In the genomic region with DNA sequence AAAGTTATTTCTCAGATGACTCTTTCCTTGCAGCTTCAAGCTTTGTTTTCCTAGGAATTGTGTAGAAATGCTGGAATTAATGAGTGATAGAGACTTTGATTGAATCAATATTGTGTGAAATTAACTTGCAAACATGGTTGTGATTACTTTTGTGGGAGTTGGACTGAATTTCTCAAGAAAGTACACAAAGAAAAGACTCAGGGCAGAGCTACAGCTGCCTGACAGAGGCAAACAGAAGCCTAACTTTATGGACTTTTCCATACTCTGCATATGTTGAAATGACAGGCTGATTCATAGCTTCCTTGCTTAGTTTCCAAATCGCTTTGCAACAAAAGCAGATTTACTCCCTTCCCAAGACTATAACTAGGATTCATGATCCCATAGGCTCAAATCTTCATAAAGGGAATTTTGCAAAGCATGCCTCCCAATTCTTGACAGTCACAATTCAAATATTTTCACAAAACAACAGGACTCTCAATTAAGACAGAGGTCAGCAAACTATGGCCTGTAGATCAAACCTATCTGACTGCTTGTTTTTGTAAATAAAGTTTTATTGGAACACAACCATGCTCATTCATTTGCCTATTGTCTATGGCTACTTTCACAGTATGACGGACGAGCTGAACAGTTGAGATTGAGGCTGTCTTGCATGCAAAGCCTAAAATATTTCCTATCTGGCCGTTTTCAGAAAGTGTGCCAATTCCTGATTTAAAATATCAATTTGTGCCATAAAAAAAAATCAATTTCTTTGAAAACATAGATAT, we compare ENCODE assay signal across 16 cellular contexts. TPM values are rescaled to one million over a fixed set of nuclear protein-coding genes. Genes with fewer than 3 reads are reported as not detected.
DNase-seq lines count a peak whose midpoint lies in the region; ATAC-seq and TF ChIP-seq lines count a peak whose summit lies in the region.
"Had no signal": no experiment of that assay in that cellular context is flagged by ENCODE, and none has a peak within 500 bp of the region (broad histone marks: within the 10 kb centered on the region; RNA-seq: fewer than 3 reads in every experiment).

No MANE protein-coding gene starts in this region.

- DNase-seq in GM03348 (ENCODE audit: low spot score) (peak; percentile 18), RPMI7951 (ENCODE audit: low read depth) (peak; percentile 48), fibroblast of peridontal ligament (ENCODE audit: extremely low read depth) (peak; percentile 90), osteoblast (ENCODE audit: insufficient read length, low spot score, missing footprints) (no peak), NCI-H187 treated with DMSO at 0.1 percent for 48 hours (lab: John Stamatoyannopoulos, UW) (no peak), NCI-H1436 treated with DMSO at 0.1 percent for 48 hours (lab: John Stamatoyannopoulos, UW) (no peak), NCI-H526 (lab: John Stamatoyannopoulos, UW) (no peak)
- DNase-seq in stimulated activated naive CD8-positive, alpha-beta T cell treated with anti-CD3 and anti-CD28 coated beads, Interleukin-15, amount 100 ng/mL, for 72 hours, result no peak
- DNase-seq: activated naive CD4-positive, alpha-beta T cell treated with Interleukin-2 at 50 U/mL for 16 hours; caudate nucleus; CD4-positive, alpha-beta T cell; erythroblast; immature natural killer cell; naive B cell; NCI-H2171; stimulated activated naive CD4-positive, alpha-beta T cell treated with Interleukin-2 at 50 U/mL for 16 hours had no signal

- H3K27me3 ChIP-seq in osteoblast (ENCODE audit: insufficient read depth, low read length), result no peaks in the 10 kb centered on the region

- H3K27ac ChIP-seq in osteoblast (ENCODE audit: low read depth, low read length), result peak overlapping the region; percentile 69

- no peak for TF ChIP-seq CTCF in osteoblast (IDR thresholded peaks at IDR 0.05; ENCODE audit: extremely low read depth, low read depth, low read length)

- H3K36me3 ChIP-seq in osteoblast (ENCODE audit: insufficient read depth, low read length), result peaks cover 34% of the 10 kb centered on the region

- H3K9me3 Mint-ChIP-seq in stimulated activated naive CD8-positive, alpha-beta T cell treated with anti-CD3 and anti-CD28 coated beads, Interleukin-15, amount 100 ng/mL, for 72 hours, result no peaks in the 10 kb centered on the region
- H3K9me3 Mint-ChIP-seq: CD4-positive, alpha-beta T cell; immature natural killer cell had no signal

- ATAC-seq in stimulated activated naive CD8-positive, alpha-beta T cell treated with anti-CD3 and anti-CD28 coated beads, Interleukin-15, amount 100 ng/mL, for 72 hours, result no peak

- H3K9me3 ChIP-seq in osteoblast (ENCODE audit: low read depth, low read length), result no peaks in the 10 kb centered on the region

- H3K27ac Mint-ChIP-seq in stimulated activated naive CD8-positive, alpha-beta T cell treated with anti-CD3 and anti-CD28 coated beads, Interleukin-15, amount 100 ng/mL, for 72 hours, result no peak overlapping the region
- H3K27ac Mint-ChIP-seq: CD4-positive, alpha-beta T cell; immature natural killer cell; naive B cell had no signal

- H3K79me2 ChIP-seq in osteoblast (ENCODE audit: insufficient read depth, low read length), result peaks cover 91% of the 10 kb centered on the region

- H2AFZ ChIP-seq in osteoblast (ENCODE audit: low read length), result no peak overlapping the region

- no peak overlapping the region for H3K4me2 ChIP-seq in osteoblast (ENCODE audit: insufficient read depth, low read length)

- H3K27me3 Mint-ChIP-seq in stimulated activated naive CD8-positive, alpha-beta T cell treated with anti-CD3 and anti-CD28 coated beads, Interleukin-15, amount 100 ng/mL, for 72 hours, result peaks cover 9% of the 10 kb centered on the region
- H3K27me3 Mint-ChIP-seq: naive B cell had no signal

- no peak overlapping the region for H3K4me3 Mint-ChIP-seq in stimulated activated naive CD8-positive, alpha-beta T cell treated with anti-CD3 and anti-CD28 coated beads, Interleukin-15, amount 100 ng/mL, for 72 hours
- H3K4me3 Mint-ChIP-seq: CD4-positive, alpha-beta T cell; immature natural killer cell; naive B cell had no signal

- peaks cover 12% of the 10 kb centered on the region for H3K4me1 Mint-ChIP-seq in stimulated activated naive CD8-positive, alpha-beta T cell treated with anti-CD3 and anti-CD28 coated beads, Interleukin-15, amount 100 ng/mL, for 72 hours
- H3K4me1 Mint-ChIP-seq: naive B cell had no signal

- H3K4me3 ChIP-seq in osteoblast (ENCODE audit: insufficient read depth, low read length), result no peak overlapping the region

- H3K4me1 ChIP-seq in osteoblast (ENCODE audit: insufficient read depth, low read length), result peaks cover 31% of the 10 kb centered on the region

- H4K20me1 ChIP-seq in osteoblast (ENCODE audit: insufficient read depth, low read length), result peaks cover 4% of the 10 kb centered on the region

RNA-seq across cellular contexts. Expression of gene NRP1, which starts 27.5 kb away (rescaled TPM):
- 308 and 390 TPM in 2 replicates for total RNA-seq in RPMI7951 (2014; rRNA removed; shearing (Covaris generic))
- 173 and 200 TPM in 2 replicates for total RNA-seq in osteoblast

Comparison
In these comparisons a context has a peak if more than half of its experiments do, and no peak if none do; other contexts are left out.
1. DNase-seq: peak in GM03348 (single experiment), RPMI7951 (single experiment) and fibroblast of peridontal ligament (single experiment); none in osteoblast (single experiment), NCI-H187 treated with DMSO at 0.1 percent for 48 hours (single experiment), NCI-H1436 treated with DMSO at 0.1 percent for 48 hours (single experiment), stimulated activated naive CD8-positive, alpha-beta T cell treated with anti-CD3 and anti-CD28 coated beads, Interleukin-15, amount 100 ng/mL, for 72 hours (0 of 2) and NCI-H526 (0 of 2).